In genomic region chr15:56817266-56817665, GRCh38 we compare ENCODE assay signal across 15 cellular contexts.
DNase-seq lines count a peak whose midpoint lies in the region; ATAC-seq and TF ChIP-seq lines count a peak whose summit lies in the region.
"Had no signal": no experiment of that assay in that cellular context is flagged by ENCODE, and none has a peak within 500 bp of the region (broad histone marks: within the 10 kb centered on the region; RNA-seq: fewer than 3 reads in every experiment).

No MANE protein-coding gene starts in this region.

- no peaks in the 10 kb centered on the region for H3K27me3 ChIP-seq in neural cell (ENCODE audit: insufficient read depth, low read depth, low read length)
- no peaks in the 10 kb centered on the region for H3K27me3 ChIP-seq in right cardiac atrium (ENCODE audit: control insufficient read depth, insufficient read depth)
- H3K27me3 ChIP-seq: gastroesophageal sphincter, ovary had no signal

- no peak overlapping the region for H3K4me2 ChIP-seq in neural cell (ENCODE audit: low read length)

- WGBS in right cardiac atrium = 36% methylated on average over 1 of the region's 1 CpG

- no peaks in the 10 kb centered on the region for H3K36me3 Mint-ChIP-seq in activated naive CD4-positive, alpha-beta T cell treated with anti-CD3 and anti-CD28 coated beads, Interleukin-2, amount 50 U/mL, for 72 hours
- H3K36me3 Mint-ChIP-seq: CD8-positive, alpha-beta T cell had no signal

- no peaks in the 10 kb centered on the region for H4K20me1 ChIP-seq in neural cell (ENCODE audit: insufficient read depth)

- TF ChIP-seq RAD21 in neural cell (conservative IDR thresholded peaks at IDR 0.05) = peak; percentile 41

- H3K36me3 ChIP-seq in neural cell (ENCODE audit: insufficient read depth, low read length) = no peaks in the 10 kb centered on the region
- H3K36me3 ChIP-seq: gastroesophageal sphincter, ovary had no signal

- H3K4me3 ChIP-seq in choroid plexus epithelial cell (ENCODE audit: low read depth, low read length) (no peak overlapping the region), neural cell (ENCODE audit: low read length) (peak overlapping the region; percentile 15), right cardiac atrium (ENCODE audit: low read length) (no peak overlapping the region)
- H3K4me3 ChIP-seq: gastroesophageal sphincter, ovary had no signal

- TF ChIP-seq CTCF in choroid plexus epithelial cell (conservative IDR thresholded peaks at IDR 0.05; ENCODE audit: low read depth, low read length) (peak; percentile 7), neural cell (IDR thresholded peaks at IDR 0.05; ENCODE audit: poor library complexity, severe bottlenecking) (no peak)

- peak overlapping the region; percentile 10 for H3K27ac ChIP-seq in neural cell (ENCODE audit: low read length)
- no peak overlapping the region for H3K27ac ChIP-seq in right cardiac atrium (ENCODE audit: low read length)
- H3K27ac ChIP-seq: ovary had no signal

- H3K9ac ChIP-seq in neural cell (ENCODE audit: low read length) = no peak overlapping the region

- no peak for ATAC-seq in right cardiac atrium
- no peak for ATAC-seq in activated naive CD4-positive, alpha-beta T cell treated with anti-CD3 and anti-CD28 coated beads, Interleukin-2, amount 50 U/mL, for 72 hours
- ATAC-seq: activated T-cell treated with anti-CD3 and anti-CD28 coated beads, Interleukin-2, amount 50 U/mL, for 72 hours; CD8-positive, alpha-beta T cell had no signal

- H3K9me2 ChIP-seq in neural cell (ENCODE audit: insufficient read depth, low read length) = no peaks in the 10 kb centered on the region

- H3K9me3 ChIP-seq in neural cell (ENCODE audit: low read length) (no peaks in the 10 kb centered on the region), right cardiac atrium (ENCODE audit: control insufficient read depth, low read length) (no peaks in the 10 kb centered on the region)
- H3K9me3 ChIP-seq: gastroesophageal sphincter, ovary had no signal

- no peaks in the 10 kb centered on the region for H3K9me3 Mint-ChIP-seq in activated naive CD4-positive, alpha-beta T cell treated with anti-CD3 and anti-CD28 coated beads, Interleukin-2, amount 50 U/mL, for 72 hours
- H3K9me3 Mint-ChIP-seq: activated T-cell treated with anti-CD3 and anti-CD28 coated beads, Interleukin-2, amount 50 U/mL, for 72 hours; CD8-positive, alpha-beta T cell; stimulated activated naive CD8-positive, alpha-beta T cell treated with anti-CD3 and anti-CD28 coated beads, Interleukin-15, Interleukin-2, amounts not matched to agents 100 ng/mL and 50 ng/mL, for 24 hours had no signal

- H3F3A ChIP-seq in neural cell (ENCODE audit: insufficient read depth, low read length, poor library complexity, severe bottlenecking) = no peaks in the 10 kb centered on the region

- intact Hi-C loops in right cardiac atrium (cut with DNase I) = loop anchor here in 1 of 4 donors (10.0 kb wide), 1 partner anchor 82 kb away; the partner anchor contains the start of gene ZNF280D

- no peak overlapping the region for H2AFZ ChIP-seq in neural cell (ENCODE audit: low read depth, low read length)

- peak; percentile 86 for DNase-seq in Daoy (ENCODE audit: low read depth)
- DNase-seq in NCI-H446 (lab: John Stamatoyannopoulos, UW) = peak; percentile 66 to 78
- peak; percentile 45 for DNase-seq in choroid plexus epithelial cell (ENCODE audit: low read depth)
- no peak for DNase-seq in NCI-H2196 (lab: John Stamatoyannopoulos, UW; ENCODE audit: unreplicated experiment)
- DNase-seq in right cardiac atrium = no peak
- no peak for DNase-seq in activated naive CD4-positive, alpha-beta T cell treated with anti-CD3 and anti-CD28 coated beads, Interleukin-2, amount 50 U/mL, for 72 hours (ENCODE audit: low spot score in 2 of 2)
- DNase-seq in NCI-H1930 (lab: John Stamatoyannopoulos, UW) = no peak
- DNase-seq: activated CD4-positive, CD25-positive, alpha-beta regulatory T cell treated with anti-CD3 and anti-CD28 coated beads, Interleukin-2, amount 50 U/mL, for 72 hours; activated T-cell treated with anti-CD3 and anti-CD28 coated beads, Interleukin-2, amount 50 U/mL, for 72 hours; CD8-positive, alpha-beta T cell; NCI-H526 treated with DMSO at 0.1 percent for 48 hours; ovary had no signal

- H3K79me2 ChIP-seq in neural cell (replicated peaks; ENCODE audit: insufficient read depth, low read length) = no peaks in the 10 kb centered on the region

- peaks cover 9% of the 10 kb centered on the region for H3K4me1 ChIP-seq in right cardiac atrium (ENCODE audit: control insufficient read depth, insufficient read depth, low read length)

- no peak overlapping the region for H3K27ac Mint-ChIP-seq in activated naive CD4-positive, alpha-beta T cell treated with anti-CD3 and anti-CD28 coated beads, Interleukin-2, amount 50 U/mL, for 72 hours
- H3K27ac Mint-ChIP-seq: activated T-cell treated with anti-CD3 and anti-CD28 coated beads, Interleukin-2, amount 50 U/mL, for 72 hours; CD8-positive, alpha-beta T cell; stimulated activated naive CD8-positive, alpha-beta T cell treated with anti-CD3 and anti-CD28 coated beads, Interleukin-15, Interleukin-2, amounts not matched to agents 100 ng/mL and 50 ng/mL, for 24 hours had no signal

- TF ChIP-seq EP300 in neural cell (conservative IDR thresholded peaks at IDR 0.05; ENCODE audit: poor library complexity, severe bottlenecking) = peak; percentile 16

TF ChIP-seq in neural cell, 6 proteins besides CTCF, POLR2A, EP300 and RAD21:
- TF ChIP-seq SMC3 (conservative IDR thresholded peaks at IDR 0.05; ENCODE audit: poor library complexity) (peak; percentile 36), EZH2 (IDR thresholded peaks at IDR 0.05; ENCODE audit: borderline replicate concordance, insufficient read depth, low read length, poor library complexity, severe bottlenecking) (no peak), TAF1 (IDR thresholded peaks at IDR 0.05; ENCODE audit: low read depth) (no peak)

Comparison
In these comparisons a context has a peak if more than half of its experiments do, and no peak if none do; other contexts are left out.
1. DNase-seq: peak in Daoy (single experiment), NCI-H446 (2 of 2) and choroid plexus epithelial cell (single experiment); none in NCI-H2196 (single experiment), right cardiac atrium (0 of 3), activated naive CD4-positive, alpha-beta T cell treated with anti-CD3 and anti-CD28 coated beads, Interleukin-2, amount 50 U/mL, for 72 hours (0 of 2) and NCI-H1930 (0 of 2).